12 cellular contexts compared by ENCODE assay signal in genomic region chr20:3802524-3803239, GRCh38. TPM values are rescaled to one million over a fixed set of nuclear protein-coding genes. Genes with fewer than 3 reads are reported as not detected.
DNase-seq lines count a peak whose midpoint lies in the region; ATAC-seq and TF ChIP-seq lines count a peak whose summit lies in the region.
"Had no signal": no experiment of that assay in that cellular context is flagged by ENCODE, and none has a peak within 500 bp of the region (broad histone marks: within the 10 kb centered on the region; RNA-seq: fewer than 3 reads in every experiment).

No MANE protein-coding gene starts in this region.

- CTCF ChIA-PET in activated B cell treated with CpG ODN at 0.5 μM for 24 hours (lab: Charles Lee): interaction anchor here (1.1 kb wide), 1 partner anchor 282 kb away, joined by 3 read pairs; no protein-coding TSS in a partner anchor

- TF ChIP-seq POLR2A in gastrocnemius medialis (IDR thresholded peaks at IDR 0.05): no peak

- ATAC-seq in activated B cell treated with CpG ODN at 0.5 μM for 24 hours (ENCODE audit: low read depth) (no peak), GM18511 (IDR thresholded peaks at IDR 0.05; ENCODE audit: unreplicated experiment) (no peak), gastrocnemius medialis (no peak)
- ATAC-seq: right cardiac atrium had no signal

- TF ChIP-seq CTCF in activated B cell treated with CpG ODN at 0.5 μM for 24 hours (IDR thresholded peaks at IDR 0.05): no peak
- no peak for TF ChIP-seq CTCF in gastrocnemius medialis (IDR thresholded peaks at IDR 0.05 in 4 of 5, conservative IDR thresholded peaks at IDR 0.05 in 1 of 5)

- no peak for DNase-seq in activated T-cell treated with anti-CD3 and anti-CD28 coated beads, Interleukin-2, amount 50 U/mL, for 24 hours
- DNase-seq in activated T-cell treated with anti-CD3 and anti-CD28 coated beads, Interleukin-2, amount 50 U/mL, for 1 hour: no peak
- DNase-seq in activated B cell treated with CpG ODN at 0.5 μM for 24 hours (no peak), immature natural killer cell (no peak), substantia nigra (lab: John Stamatoyannopoulos, UW) (peak in 1 of 49 donors; percentile 21), gastrocnemius medialis (no peak), NCI-H2171 (lab: John Stamatoyannopoulos, UW) (no peak)
- DNase-seq: activated CD8-positive, alpha-beta memory T cell treated with anti-CD3 and anti-CD28 coated beads for 24 hours; transverse colon had no signal

- POLR2A ChIA-PET in activated B cell treated with CpG ODN at 0.5 μM for 24 hours (lab: Charles Lee): interaction anchor here (0.5 kb wide), 1 partner anchor 8 kb away, joined by 3 read pairs; no protein-coding TSS in a partner anchor

- H3K9me3 Mint-ChIP-seq in activated T-cell treated with anti-CD3 and anti-CD28 coated beads, Interleukin-2, amount 50 U/mL, for 24 hours: no peaks in the 10 kb centered on the region
- H3K9me3 Mint-ChIP-seq in activated B cell treated with CpG ODN at 0.5 μM for 24 hours (no peaks in the 10 kb centered on the region), immature natural killer cell (no peaks in the 10 kb centered on the region)

- intact Hi-C loops in activated B cell treated with CpG ODN at 0.5 μM for 24 hours (cut with micrococcal nuclease) (no loop called here), gastrocnemius medialis (cut with DNase I; ENCODE audit: low total_unique reads) (no loop called here)

- H3K4me3 ChIP-seq in gastrocnemius medialis: no peak overlapping the region
- H3K4me3 ChIP-seq: transverse colon had no signal

- H3K27me3 ChIP-seq in gastrocnemius medialis: no peaks in the 10 kb centered on the region
- H3K27me3 ChIP-seq: transverse colon had no signal

- H3K27ac ChIP-seq in substantia nigra (ENCODE audit: low read depth, low read length, poor library complexity, severe bottlenecking): peak overlapping the region; percentile 39
- no peak overlapping the region for H3K27ac ChIP-seq in gastrocnemius medialis
- H3K27ac ChIP-seq: HL-60, transverse colon had no signal

- peaks cover 92% of the 10 kb centered on the region for H3K36me3 Mint-ChIP-seq in activated T-cell treated with anti-CD3 and anti-CD28 coated beads, Interleukin-2, amount 50 U/mL, for 24 hours (ENCODE audit: low read depth)
- H3K36me3 Mint-ChIP-seq in activated B cell treated with CpG ODN at 0.5 μM for 24 hours (ENCODE audit: low read depth) (peaks cover 51% of the 10 kb centered on the region), immature natural killer cell (peaks cover 37 to 67% (median 38%) of the 10 kb centered on the region in 3 donors)

- no peaks in the 10 kb centered on the region for H3K9me3 ChIP-seq in gastrocnemius medialis
- H3K9me3 ChIP-seq: transverse colon had no signal

- H3K27ac Mint-ChIP-seq in activated T-cell treated with anti-CD3 and anti-CD28 coated beads, Interleukin-2, amount 50 U/mL, for 24 hours: peak overlapping the region; percentile 65
- H3K27ac Mint-ChIP-seq in activated B cell treated with CpG ODN at 0.5 μM for 24 hours: peak overlapping the region; percentile 76
- peak overlapping the region; percentile 46 to 87 (median 76) for H3K27ac Mint-ChIP-seq in immature natural killer cell

- H3K4me3 Mint-ChIP-seq in activated T-cell treated with anti-CD3 and anti-CD28 coated beads, Interleukin-2, amount 50 U/mL, for 24 hours: no peak overlapping the region
- H3K4me3 Mint-ChIP-seq in activated B cell treated with CpG ODN at 0.5 μM for 24 hours: no peak overlapping the region
- H3K4me3 Mint-ChIP-seq in immature natural killer cell: peak overlapping the region in 1 of 5 donors; percentile 18

- no peaks in the 10 kb centered on the region for H3K27me3 Mint-ChIP-seq in activated T-cell treated with anti-CD3 and anti-CD28 coated beads, Interleukin-2, amount 50 U/mL, for 24 hours
- no peaks in the 10 kb centered on the region for H3K27me3 Mint-ChIP-seq in activated B cell treated with CpG ODN at 0.5 μM for 24 hours
- H3K27me3 Mint-ChIP-seq in immature natural killer cell (ENCODE audit: low read depth in 3 of 3): peaks cover 0 to 9% (median 3%) of the 10 kb centered on the region in 3 donors

- H3K36me3 ChIP-seq in gastrocnemius medialis: no peaks in the 10 kb centered on the region

- peaks cover 12 to 22% of the 10 kb centered on the region in 2 donors for H3K4me1 ChIP-seq in gastrocnemius medialis

- peaks cover 82% of the 10 kb centered on the region for H3K4me1 Mint-ChIP-seq in activated T-cell treated with anti-CD3 and anti-CD28 coated beads, Interleukin-2, amount 50 U/mL, for 24 hours (ENCODE audit: low read depth)
- peaks cover 60% of the 10 kb centered on the region for H3K4me1 Mint-ChIP-seq in activated B cell treated with CpG ODN at 0.5 μM for 24 hours
- peaks cover 60 to 75% of the 10 kb centered on the region in 2 donors for H3K4me1 Mint-ChIP-seq in immature natural killer cell

- in situ Hi-C loops in gastrocnemius medialis (cut with MboI; ENCODE audit: low sequenced_read_pairs in 4 of 4): no loop called here

RNA-seq across cellular contexts. Expression of gene CDC25B, which starts 6.6 kb away (rescaled TPM):
- total RNA-seq in activated B cell treated with CpG ODN at 0.5 μM for 24 hours: 21.6 and 24.3 TPM in 2 replicates
- 10 to 100 TPM; 25.3 to 42.0 (median 29.0) TPM for polyA plus RNA-seq in immature natural killer cell
- 10 to 100 TPM in 2 of 4 donors, 1 to 10 TPM in 2; 2.3 to 17.3 (median 10.1) TPM for total RNA-seq in gastrocnemius medialis

RNA-seq across cellular contexts. Expression of gene CENPB, which starts 16.1 kb away (rescaled TPM):
- total RNA-seq in activated B cell treated with CpG ODN at 0.5 μM for 24 hours (50.1 and 51.7 TPM in 2 replicates), gastrocnemius medialis (100 to 1,000 TPM in 3 of 4 donors, 10 to 100 TPM in 1; 67.5 to 186 (median 143) TPM)
- 1 to 10 TPM; 1.0 to 1.7 (median 1.1) TPM for polyA plus RNA-seq in immature natural killer cell

RNA-seq across cellular contexts. Expression of gene AP5S1, which starts 17.7 kb away (rescaled TPM):
- total RNA-seq in activated B cell treated with CpG ODN at 0.5 μM for 24 hours (13.4 and 13.5 TPM in 2 replicates), gastrocnemius medialis (10 to 100 TPM; 11.6 to 20.9 (median 17.3) TPM)
- 10 to 100 TPM; 16.3 to 23.1 (median 17.4) TPM for polyA plus RNA-seq in immature natural killer cell

RNA-seq across cellular contexts. Expression of gene SPEF1, which starts 21.4 kb away (rescaled TPM):
- total RNA-seq in activated B cell treated with CpG ODN at 0.5 μM for 24 hours: not detected in 2 replicates
- not detected for polyA plus RNA-seq in immature natural killer cell
- not detected for total RNA-seq in gastrocnemius medialis

RNA-seq across cellular contexts. Expression of gene ADISSP, which starts 35.1 kb away (rescaled TPM):
- total RNA-seq in activated B cell treated with CpG ODN at 0.5 μM for 24 hours (29.9 and 31.1 TPM in 2 replicates), gastrocnemius medialis (10 to 100 TPM in 2 of 4 donors, 1 to 10 TPM in 2; 5.9 to 16.4 (median 9.6) TPM)
- 10 to 100 TPM; 16.4 to 27.5 (median 16.6) TPM for polyA plus RNA-seq in immature natural killer cell
